ENCODE assay signal across 14 cellular contexts in genomic region chr16:75486014-75486404, GRCh38. TPM values are rescaled to one million over a fixed set of nuclear protein-coding genes. Genes with fewer than 3 reads are reported as not detected.
DNase-seq lines count a peak whose midpoint lies in the region; ATAC-seq and TF ChIP-seq lines count a peak whose summit lies in the region.
"Had no signal": no experiment of that assay in that cellular context is flagged by ENCODE, and none has a peak within 500 bp of the region (broad histone marks: within the 10 kb centered on the region; RNA-seq: fewer than 3 reads in every experiment).

No MANE protein-coding gene starts in this region.

- no peak for ATAC-seq in GM19397 (IDR thresholded peaks at IDR 0.05; ENCODE audit: unreplicated experiment)

- no peak overlapping the region for H3K4me3 ChIP-seq in GM12865 (ENCODE audit: low read depth, low read length)
- H3K4me3 ChIP-seq: right lobe of liver had no signal

- no peak for TF ChIP-seq CTCF in GM12865 (IDR thresholded peaks at IDR 0.05; ENCODE audit: insufficient read depth, low read depth, low read length, missing control alignments)

- DNase-seq in GM12865 (ENCODE audit: low read depth) (peak; percentile 25), NCI-H128 (lab: John Stamatoyannopoulos, UW; ENCODE audit: unreplicated experiment) (peak; percentile 31), SW480 (ENCODE audit: low spot score) (peak; percentile 80), myocyte (ENCODE audit: low read depth) (peak; percentile 85), medulla oblongata (ENCODE audit: extremely low spot score) (no peak), COR-L47 (lab: John Stamatoyannopoulos, UW) (no peak)
- no peak for DNase-seq in activated T-cell treated with anti-CD3 and anti-CD28 coated beads, Interleukin-2, amount 50 U/mL, for 48 hours
- DNase-seq: activated CD4-positive, alpha-beta T cell treated with anti-CD3 and anti-CD28 coated beads for 4 hours; CD4-positive, CD25-positive, alpha-beta regulatory T cell; right lobe of liver; substantia nigra had no signal

RNA-seq across cellular contexts. Expression of gene CHST6, which starts 9.2 kb away (rescaled TPM):
- total RNA-seq in myocyte: 0.29 and 0.94 TPM in 2 replicates
- polyA plus RNA-seq in myocyte (2012): 0.11 TPM
- total RNA-seq: CD4-positive, CD25-positive, alpha-beta regulatory T cell; mononuclear cell had no signal
- polyA plus RNA-seq: CD4-positive, CD25-positive, alpha-beta regulatory T cell had no signal

RNA-seq across cellular contexts. Expression of gene TMEM170A, which starts 21.5 kb away (rescaled TPM):
- total RNA-seq in myocyte: 8.2 and 15.0 TPM in 2 replicates
- 5.8 TPM for polyA plus RNA-seq in myocyte (2012)

RNA-seq across cellular contexts. Expression of gene CHST5, which starts 49.9 kb away (rescaled TPM):
- total RNA-seq in myocyte: not detected in 2 replicates
- 0.24 TPM for polyA plus RNA-seq in myocyte (2012)
- total RNA-seq: CD4-positive, CD25-positive, alpha-beta regulatory T cell; epithelial cell of proximal tubule; right lobe of liver had no signal
- polyA plus RNA-seq: CD4-positive, CD25-positive, alpha-beta regulatory T cell had no signal

RNA-seq across cellular contexts. Expression of gene CFDP1, which starts 52.7 kb away (rescaled TPM):
- 55.5 and 61.6 TPM in 2 replicates for total RNA-seq in myocyte
- 40.7 TPM for polyA plus RNA-seq in myocyte (2012)

Comparison
In these comparisons a context has a peak if more than half of its experiments do, and no peak if none do; other contexts are left out.
1. DNase-seq: peak in GM12865 (single experiment), NCI-H128 (single experiment), SW480 (single experiment) and myocyte (single experiment); none in activated T-cell treated with anti-CD3 and anti-CD28 coated beads, Interleukin-2, amount 50 U/mL, for 48 hours (0 of 2), medulla oblongata (single experiment) and COR-L47 (single experiment).